Comparison of ENCODE assay signal across 10 cellular contexts in the genomic region with DNA sequence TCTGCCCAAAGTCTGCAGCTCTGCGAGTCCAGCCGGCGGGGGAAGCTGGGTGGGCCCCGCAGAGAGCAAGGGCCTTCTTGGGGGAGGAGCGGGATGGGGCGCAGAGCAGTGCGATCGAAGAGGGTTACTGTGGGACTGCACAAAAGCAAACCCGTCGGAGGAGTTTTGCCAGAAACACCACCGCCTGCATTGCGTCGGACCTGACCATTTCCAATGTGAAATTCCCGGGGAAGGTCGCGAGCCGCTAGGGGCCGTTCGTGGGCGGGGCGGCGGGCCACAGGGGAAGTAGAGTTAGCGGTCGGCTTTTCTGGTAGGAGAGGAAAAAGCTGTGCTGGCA. TPM values are rescaled to one million over a fixed set of nuclear protein-coding genes. Genes with fewer than 3 reads are reported as not detected.
DNase-seq lines count a peak whose midpoint lies in the region; ATAC-seq and TF ChIP-seq lines count a peak whose summit lies in the region.
"Had no signal": no experiment of that assay in that cellular context is flagged by ENCODE, and none has a peak within 500 bp of the region (broad histone marks: within the 10 kb centered on the region; RNA-seq: fewer than 3 reads in every experiment).

No MANE protein-coding gene starts in this region.

- intact Hi-C loops in activated T-helper 2 cell treated with anti-CD3 and anti-CD28 coated beads, Interferon-gamma antibody, Interleukin-2, Interleukin-4, amounts not matched to agents 10 μg/mL and 5 μg/mL and 100 μg/mL, durations not matched to agents 14 hours and 24 hours and 36 hours (cut with micrococcal nuclease) = loop anchor here (1.0 kb wide), 1 partner anchor 34 kb away; no protein-coding TSS in a partner anchor
- intact Hi-C loops in thyroid gland (cut with DNase I) = no loop called here

- TF ChIP-seq CTCF in thyroid gland (IDR thresholded peaks at IDR 0.05) (no peak), HFFc6 (IDR thresholded peaks at IDR 0.05) (no peak)

- peaks cover 2% of the 10 kb centered on the region for H3K36me3 Mint-ChIP-seq in activated CD8-positive, alpha-beta memory T cell treated with anti-CD3 and anti-CD28 coated beads, Interleukin-2, amount 10 ng/mL, durations not matched to agents 7 days and 5 days
- no peaks in the 10 kb centered on the region for H3K36me3 Mint-ChIP-seq in activated T-helper 2 cell treated with anti-CD3 and anti-CD28 coated beads, Interferon-gamma antibody, Interleukin-2, Interleukin-4, amounts not matched to agents 10 μg/mL and 5 μg/mL and 100 μg/mL, durations not matched to agents 14 hours and 24 hours and 36 hours (ENCODE audit: low read depth)
- no peaks in the 10 kb centered on the region for H3K36me3 Mint-ChIP-seq in memory B cell
- peaks cover 4% of the 10 kb centered on the region; the same call in 1 of the 2 replicates for H3K36me3 Mint-ChIP-seq in HFFc6 (ENCODE audit: low read depth)

- H3K4me3 Mint-ChIP-seq in activated CD8-positive, alpha-beta memory T cell treated with anti-CD3 and anti-CD28 coated beads, Interleukin-2, amount 10 ng/mL, durations not matched to agents 7 days and 5 days = peak overlapping the region; percentile 18
- peak overlapping the region; percentile 6 for H3K4me3 Mint-ChIP-seq in activated T-helper 2 cell treated with anti-CD3 and anti-CD28 coated beads, Interferon-gamma antibody, Interleukin-2, Interleukin-4, amounts not matched to agents 10 μg/mL and 5 μg/mL and 100 μg/mL, durations not matched to agents 14 hours and 24 hours and 36 hours (ENCODE audit: low read depth)
- H3K4me3 Mint-ChIP-seq in memory B cell = peak overlapping the region; percentile 57
- no peak overlapping the region for H3K4me3 Mint-ChIP-seq in HFFc6

- H3K27me3 Mint-ChIP-seq in activated CD8-positive, alpha-beta memory T cell treated with anti-CD3 and anti-CD28 coated beads, Interleukin-2, amount 10 ng/mL, durations not matched to agents 7 days and 5 days = peaks cover 54% of the 10 kb centered on the region
- peaks cover 49% of the 10 kb centered on the region for H3K27me3 Mint-ChIP-seq in activated T-helper 2 cell treated with anti-CD3 and anti-CD28 coated beads, Interferon-gamma antibody, Interleukin-2, Interleukin-4, amounts not matched to agents 10 μg/mL and 5 μg/mL and 100 μg/mL, durations not matched to agents 14 hours and 24 hours and 36 hours (ENCODE audit: low read depth)
- H3K27me3 Mint-ChIP-seq in memory B cell (peaks cover 24% of the 10 kb centered on the region), HFFc6 (ENCODE audit: insufficient read depth) (peaks cover 37% of the 10 kb centered on the region)

- H3K36me3 ChIP-seq in thyroid gland = no peaks in the 10 kb centered on the region

- peaks cover 31 to 40% of the 10 kb centered on the region in 2 donors for H3K4me1 ChIP-seq in thyroid gland

- H3K4me1 Mint-ChIP-seq in activated CD8-positive, alpha-beta memory T cell treated with anti-CD3 and anti-CD28 coated beads, Interleukin-2, amount 10 ng/mL, durations not matched to agents 7 days and 5 days = peaks cover 16% of the 10 kb centered on the region
- H3K4me1 Mint-ChIP-seq in activated T-helper 2 cell treated with anti-CD3 and anti-CD28 coated beads, Interferon-gamma antibody, Interleukin-2, Interleukin-4, amounts not matched to agents 10 μg/mL and 5 μg/mL and 100 μg/mL, durations not matched to agents 14 hours and 24 hours and 36 hours (ENCODE audit: low read depth) = peaks cover 8% of the 10 kb centered on the region
- peaks cover 9% of the 10 kb centered on the region for H3K4me1 Mint-ChIP-seq in memory B cell
- H3K4me1 Mint-ChIP-seq in HFFc6 (ENCODE audit: low read depth) = no peaks in the 10 kb centered on the region

- CTCF ChIA-PET in activated CD8-positive, alpha-beta memory T cell treated with anti-CD3 and anti-CD28 coated beads, Interleukin-2, amount 10 ng/mL, durations not matched to agents 7 days and 5 days (lab: Charles Lee) = interaction anchor here (1.1 to 1.7 kb wide), 3 partner anchors 11 to 61 kb away, joined by 3 to 5 read pairs (median 4); no protein-coding TSS in a partner anchor

- ATAC-seq in activated CD8-positive, alpha-beta memory T cell treated with anti-CD3 and anti-CD28 coated beads, Interleukin-2, amount 10 ng/mL, durations not matched to agents 7 days and 5 days = no peak
- ATAC-seq in memory B cell (ENCODE audit: low read depth) = no peak

- H3K9me3 Mint-ChIP-seq in activated CD8-positive, alpha-beta memory T cell treated with anti-CD3 and anti-CD28 coated beads, Interleukin-2, amount 10 ng/mL, durations not matched to agents 7 days and 5 days (ENCODE audit: low read depth) = peaks cover 2% of the 10 kb centered on the region
- no peaks in the 10 kb centered on the region for H3K9me3 Mint-ChIP-seq in activated T-helper 2 cell treated with anti-CD3 and anti-CD28 coated beads, Interferon-gamma antibody, Interleukin-2, Interleukin-4, amounts not matched to agents 10 μg/mL and 5 μg/mL and 100 μg/mL, durations not matched to agents 14 hours and 24 hours and 36 hours
- no peaks in the 10 kb centered on the region for H3K9me3 Mint-ChIP-seq in memory B cell
- peaks cover 11% of the 10 kb centered on the region for H3K9me3 Mint-ChIP-seq in HFFc6

- no peak for TF ChIP-seq POLR2A in thyroid gland (IDR thresholded peaks at IDR 0.05)

- no peaks in the 10 kb centered on the region for H3K9me3 ChIP-seq in thyroid gland

- no peak overlapping the region for H3K27ac ChIP-seq in thyroid gland

- DNase-seq in activated CD8-positive, alpha-beta memory T cell treated with anti-CD3 and anti-CD28 coated beads, Interleukin-2, amount 10 ng/mL, durations not matched to agents 7 days and 5 days = no peak
- DNase-seq in activated CD8-positive, alpha-beta memory T cell treated with anti-CD3 and anti-CD28 coated beads for 24 hours = no peak
- no peak for DNase-seq in activated T-helper 2 cell treated with anti-CD3 and anti-CD28 coated beads, Interferon-gamma antibody, Interleukin-2, Interleukin-4, amounts not matched to agents 10 μg/mL and 5 μg/mL and 100 μg/mL, durations not matched to agents 14 hours and 24 hours and 36 hours (ENCODE audit: low spot score)
- DNase-seq in memory B cell (ENCODE audit: low spot score in 2 of 2) (no peak), thyroid gland (peak; percentile 27 to 37), HFFc6 (no peak), SKM-1 (lab: John Stamatoyannopoulos, UW; ENCODE audit: unreplicated experiment) (no peak)
- no peak for DNase-seq in effector CD4-positive, alpha-beta T cell
- DNase-seq: AML-193 had no signal

- 1% methylated on average over 14 to 19 of the region's 24 CpGs for WGBS in thyroid gland, 2 donors

- H3K27me3 ChIP-seq in thyroid gland = peaks cover 6% of the 10 kb centered on the region

- no peak overlapping the region for H3K27ac Mint-ChIP-seq in activated CD8-positive, alpha-beta memory T cell treated with anti-CD3 and anti-CD28 coated beads, Interleukin-2, amount 10 ng/mL, durations not matched to agents 7 days and 5 days
- H3K27ac Mint-ChIP-seq in activated T-helper 2 cell treated with anti-CD3 and anti-CD28 coated beads, Interferon-gamma antibody, Interleukin-2, Interleukin-4, amounts not matched to agents 10 μg/mL and 5 μg/mL and 100 μg/mL, durations not matched to agents 14 hours and 24 hours and 36 hours = no peak overlapping the region
- H3K27ac Mint-ChIP-seq in memory B cell = no peak overlapping the region
- H3K27ac Mint-ChIP-seq in HFFc6 = no peak overlapping the region

- peak overlapping the region in 1 of 3 donors; percentile 29 for H3K4me3 ChIP-seq in thyroid gland (replicated peaks in 1 of 3)

RNA-seq across cellular contexts. Expression of a gene that starts 0.3 kb away (rescaled TPM):
- not detected for total RNA-seq in activated CD8-positive, alpha-beta memory T cell treated with anti-CD3 and anti-CD28 coated beads, Interleukin-2, amount 10 ng/mL, durations not matched to agents 7 days and 5 days
- total RNA-seq in activated T-helper 2 cell treated with anti-CD3 and anti-CD28 coated beads, Interferon-gamma antibody, Interleukin-2, Interleukin-4, amounts not matched to agents 10 μg/mL and 5 μg/mL and 100 μg/mL, durations not matched to agents 14 hours and 24 hours and 36 hours = not detected in 2 replicates
- total RNA-seq in thyroid gland = 1 to 10 TPM in 3 of 4 donors, under 1 TPM in 1; 0.27 to 3.9 (median 2.7) TPM
- not detected for total RNA-seq in HFFc6 (2021; fragmentation: NEBNext Ultra II Directional; extraction: Animal tissue kit (Norgen Biotek cat#: 25700))
- total RNA-seq: HT1080 had no signal

Comparison
In these comparisons a context has a peak if more than half of its experiments do, and no peak if none do; other contexts are left out.
1. DNase-seq: peak in thyroid gland (2 of 2); none in activated CD8-positive, alpha-beta memory T cell treated with anti-CD3 and anti-CD28 coated beads, Interleukin-2, amount 10 ng/mL, durations not matched to agents 7 days and 5 days (single experiment), activated CD8-positive, alpha-beta memory T cell treated with anti-CD3 and anti-CD28 coated beads for 24 hours (single experiment), activated T-helper 2 cell treated with anti-CD3 and anti-CD28 coated beads, Interferon-gamma antibody, Interleukin-2, Interleukin-4, amounts not matched to agents 10 μg/mL and 5 μg/mL and 100 μg/mL, durations not matched to agents 14 hours and 24 hours and 36 hours (single experiment), memory B cell (0 of 2), HFFc6 (single experiment), effector CD4-positive, alpha-beta T cell (single experiment) and SKM-1 (single experiment).